ENCODE assay signal across 9 cellular contexts in genomic region chr2:17643031-17643615, GRCh38.
DNase-seq lines count a peak whose midpoint lies in the region; ATAC-seq and TF ChIP-seq lines count a peak whose summit lies in the region.
"Had no signal": no experiment of that assay in that cellular context is flagged by ENCODE, and none has a peak within 500 bp of the region (broad histone marks: within the 10 kb centered on the region; RNA-seq: fewer than 3 reads in every experiment).

No MANE protein-coding gene starts in this region.

- ATAC-seq in foreskin keratinocyte (peak; percentile 96), T-cell (replicated peaks in 1 of 4) (no peak)

- DNase-seq in activated CD4-positive, alpha-beta memory T cell treated with anti-CD3 and anti-CD28 coated beads for 36 hours: peak; percentile 36
- no peak for DNase-seq in activated CD4-positive, alpha-beta memory T cell treated with anti-CD3 and anti-CD28 coated beads, Interleukin-2, amount 10 ng/mL, durations not matched to agents 7 days and 5 days
- peak; percentile 94 for DNase-seq in RPMI7951 (ENCODE audit: low read depth)
- peak; percentile 75 to 91 for DNase-seq in foreskin keratinocyte
- DNase-seq in coronary artery (ENCODE audit: low spot score): no peak
- no peak for DNase-seq in T-cell
- no peak for DNase-seq in NCI-H69 (lab: John Stamatoyannopoulos, UW)

- H3K9me3 Mint-ChIP-seq in activated CD4-positive, alpha-beta memory T cell treated with anti-CD3 and anti-CD28 coated beads for 36 hours: no peaks in the 10 kb centered on the region
- H3K9me3 Mint-ChIP-seq in activated CD4-positive, alpha-beta memory T cell treated with anti-CD3 and anti-CD28 coated beads, Interleukin-2, amount 10 ng/mL, durations not matched to agents 7 days and 5 days: no peaks in the 10 kb centered on the region
- H3K9me3 Mint-ChIP-seq in T-cell: no peaks in the 10 kb centered on the region

- H3K27me3 ChIP-seq in foreskin keratinocyte: no peaks in the 10 kb centered on the region
- no peaks in the 10 kb centered on the region for H3K27me3 ChIP-seq in stomach smooth muscle (ENCODE audit: control insufficient read depth in 1 of 2, insufficient read depth in 2 of 2, low read length in 2 of 2)
- H3K27me3 ChIP-seq: Peyer's patch had no signal

- no peaks in the 10 kb centered on the region for H3K36me3 Mint-ChIP-seq in activated CD4-positive, alpha-beta memory T cell treated with anti-CD3 and anti-CD28 coated beads for 36 hours
- no peaks in the 10 kb centered on the region for H3K36me3 Mint-ChIP-seq in activated CD4-positive, alpha-beta memory T cell treated with anti-CD3 and anti-CD28 coated beads, Interleukin-2, amount 10 ng/mL, durations not matched to agents 7 days and 5 days (ENCODE audit: low read depth)
- H3K36me3 Mint-ChIP-seq in T-cell: no peaks in the 10 kb centered on the region

- no peaks in the 10 kb centered on the region for H3K36me3 ChIP-seq in stomach smooth muscle (ENCODE audit: control insufficient read depth in 2 of 2, insufficient read depth in 2 of 2, low read length in 2 of 2)
- H3K36me3 ChIP-seq: Peyer's patch had no signal

- peaks cover 5% of the 10 kb centered on the region for H3K4me1 Mint-ChIP-seq in activated CD4-positive, alpha-beta memory T cell treated with anti-CD3 and anti-CD28 coated beads for 36 hours (ENCODE audit: low read depth)
- peaks cover 8% of the 10 kb centered on the region for H3K4me1 Mint-ChIP-seq in activated CD4-positive, alpha-beta memory T cell treated with anti-CD3 and anti-CD28 coated beads, Interleukin-2, amount 10 ng/mL, durations not matched to agents 7 days and 5 days
- no peaks in the 10 kb centered on the region for H3K4me1 Mint-ChIP-seq in T-cell

- H3K4me1 ChIP-seq in foreskin keratinocyte: peaks cover 20% of the 10 kb centered on the region
- peaks cover 35% of the 10 kb centered on the region for H3K4me1 ChIP-seq in stomach smooth muscle (ENCODE audit: control insufficient read depth, insufficient read depth, low read length)

- TF ChIP-seq CTCF in foreskin keratinocyte (conservative IDR thresholded peaks at IDR 0.05) (no peak), coronary artery (IDR thresholded peaks at IDR 0.05) (no peak)

- H3K4me3 ChIP-seq in stomach smooth muscle (ENCODE audit: low read length in 2 of 2) (no peak overlapping the region), coronary artery (no peak overlapping the region)
- H3K4me3 ChIP-seq: Peyer's patch had no signal

- no peak overlapping the region for H3K27ac Mint-ChIP-seq in activated CD4-positive, alpha-beta memory T cell treated with anti-CD3 and anti-CD28 coated beads for 36 hours
- H3K27ac Mint-ChIP-seq in activated CD4-positive, alpha-beta memory T cell treated with anti-CD3 and anti-CD28 coated beads, Interleukin-2, amount 10 ng/mL, durations not matched to agents 7 days and 5 days: no peak overlapping the region
- no peak overlapping the region for H3K27ac Mint-ChIP-seq in T-cell

- no peak overlapping the region for H3K4me3 Mint-ChIP-seq in activated CD4-positive, alpha-beta memory T cell treated with anti-CD3 and anti-CD28 coated beads for 36 hours
- H3K4me3 Mint-ChIP-seq in activated CD4-positive, alpha-beta memory T cell treated with anti-CD3 and anti-CD28 coated beads, Interleukin-2, amount 10 ng/mL, durations not matched to agents 7 days and 5 days: no peak overlapping the region
- H3K4me3 Mint-ChIP-seq in T-cell: no peak overlapping the region

- H3K9me3 ChIP-seq in stomach smooth muscle (ENCODE audit: control insufficient read depth in 2 of 2, low read length in 2 of 2): no peaks in the 10 kb centered on the region
- H3K9me3 ChIP-seq: Peyer's patch had no signal

- intact Hi-C loops in activated CD4-positive, alpha-beta memory T cell treated with anti-CD3 and anti-CD28 coated beads for 36 hours (cut with micrococcal nuclease): no loop called here

- no peak overlapping the region for H3K9ac ChIP-seq in stomach smooth muscle (ENCODE audit: low read length in 2 of 2)

- CTCF ChIA-PET in activated CD4-positive, alpha-beta memory T cell treated with anti-CD3 and anti-CD28 coated beads for 36 hours (lab: Charles Lee): interaction anchor here (1.9 kb wide), 1 partner anchor 28 kb away, joined by 12 read pairs; no protein-coding TSS in a partner anchor
- CTCF ChIA-PET in activated CD4-positive, alpha-beta memory T cell treated with anti-CD3 and anti-CD28 coated beads, Interleukin-2, amount 10 ng/mL, durations not matched to agents 7 days and 5 days (lab: Charles Lee): interaction anchor here (6.1 kb wide), 1 partner anchor 27 kb away, joined by 106 read pairs; no protein-coding TSS in a partner anchor
- CTCF ChIA-PET in T-cell (lab: Charles Lee): interaction anchor here (0.7 to 5.4 kb wide), 4 partner anchors 12 to 41 kb away, joined by 3 to 84 read pairs (median 4); no protein-coding TSS in a partner anchor

- H3K27ac ChIP-seq in foreskin keratinocyte (peak overlapping the region; percentile 47), stomach smooth muscle (ENCODE audit: low read length) (peak overlapping the region; percentile 37), coronary artery (peak overlapping the region in 1 of 2 donors; percentile 41)
- H3K27ac ChIP-seq: Peyer's patch had no signal

- H3K27me3 Mint-ChIP-seq in activated CD4-positive, alpha-beta memory T cell treated with anti-CD3 and anti-CD28 coated beads for 36 hours: no peaks in the 10 kb centered on the region
- no peaks in the 10 kb centered on the region for H3K27me3 Mint-ChIP-seq in activated CD4-positive, alpha-beta memory T cell treated with anti-CD3 and anti-CD28 coated beads, Interleukin-2, amount 10 ng/mL, durations not matched to agents 7 days and 5 days
- H3K27me3 Mint-ChIP-seq in T-cell: no peaks in the 10 kb centered on the region

- POLR2A ChIA-PET in activated CD4-positive, alpha-beta memory T cell treated with anti-CD3 and anti-CD28 coated beads for 36 hours (lab: Charles Lee): no interaction called here
- POLR2A ChIA-PET in activated CD4-positive, alpha-beta memory T cell treated with anti-CD3 and anti-CD28 coated beads, Interleukin-2, amount 10 ng/mL, durations not matched to agents 7 days and 5 days (lab: Charles Lee): no interaction called here
- POLR2A ChIA-PET in T-cell (lab: Charles Lee): no interaction called here

Comparison
In these comparisons a context has a peak if more than half of its experiments do, and no peak if none do; other contexts are left out.
1. DNase-seq: peak in activated CD4-positive, alpha-beta memory T cell treated with anti-CD3 and anti-CD28 coated beads for 36 hours (single experiment), RPMI7951 (single experiment) and foreskin keratinocyte (2 of 2); none in activated CD4-positive, alpha-beta memory T cell treated with anti-CD3 and anti-CD28 coated beads, Interleukin-2, amount 10 ng/mL, durations not matched to agents 7 days and 5 days (single experiment), coronary artery (single experiment), T-cell (0 of 34) and NCI-H69 (single experiment).